In the genomic region with DNA sequence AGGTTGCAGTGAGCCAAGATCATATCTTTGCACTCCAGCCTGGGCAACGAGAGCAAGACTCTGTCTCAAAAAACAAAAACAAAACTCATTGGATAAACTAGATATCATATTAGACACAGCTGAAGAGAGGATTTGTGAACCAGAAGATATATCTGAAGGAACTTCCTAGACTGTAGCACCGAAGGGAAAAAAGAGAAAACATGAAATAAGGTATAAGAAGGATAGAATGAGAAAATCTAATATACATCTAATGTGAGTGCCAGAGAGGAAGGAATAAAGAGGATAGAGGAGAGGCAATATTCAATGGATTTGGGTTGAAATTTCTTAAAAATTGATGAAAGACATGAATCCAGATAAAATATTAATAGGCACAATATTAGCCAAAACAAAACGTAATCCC, we compare ENCODE assay signal across 29 cellular contexts. TPM values are rescaled to one million over a fixed set of nuclear protein-coding genes. Genes with fewer than 3 reads are reported as not detected.
"Had no signal": no experiment of that assay in that cellular context is flagged by ENCODE, and none has a peak within 500 bp of the region (broad histone marks: within the 10 kb centered on the region; RNA-seq: fewer than 3 reads in every experiment).

No MANE protein-coding gene starts in this region.

- H3K27me3 ChIP-seq: dorsolateral prefrontal cortex, esophagus squamous epithelium, gastrocnemius medialis, heart right ventricle, left lung had no signal

- H3K27ac Mint-ChIP-seq: mesothelial cell of epicardium had no signal

- H3K4me1 ChIP-seq: gastrocnemius medialis, heart right ventricle, left lung, lower lobe of right lung had no signal

- H3K36me3 ChIP-seq: esophagus squamous epithelium, gastrocnemius medialis, heart right ventricle, left lung, lower lobe of right lung had no signal

- H3K4me3 ChIP-seq: coronary artery, dorsolateral prefrontal cortex, esophagus squamous epithelium, gastrocnemius medialis, heart right ventricle, left lung, lower lobe of right lung, mucosa of descending colon had no signal

- DNase-seq: dermis blood vessel endothelial cell; dorsolateral prefrontal cortex; effector CD4-positive, alpha-beta T cell; effector memory CD4-positive, alpha-beta T cell; erythroblast; esophagus squamous epithelium; foreskin fibroblast; foreskin melanocyte; gastrocnemius medialis; glutamatergic neuron; head of caudate nucleus; heart right ventricle; hippocampal formation; left cardiac atrium; left lung; left ventricle myocardium superior; lower lobe of right lung; mesenchymal stem cell; mucosa of descending colon had no signal

- H3K4me3 Mint-ChIP-seq: mesothelial cell of epicardium had no signal

- H3K27ac ChIP-seq: coronary artery, dorsolateral prefrontal cortex, epithelial cell of prostate, esophagus squamous epithelium, gastrocnemius medialis, heart right ventricle, left lung, lower lobe of right lung had no signal

- H3K9me3 ChIP-seq: esophagus squamous epithelium, gastrocnemius medialis, mucosa of descending colon had no signal

- ATAC-seq: esophagus mucosa, gastrocnemius medialis, heart right ventricle, left cardiac atrium, left lung, left ventricle myocardium superior, lower lobe of right lung, mucosa of descending colon had no signal

- H3K4me1 Mint-ChIP-seq: mesothelial cell of epicardium had no signal

RNA-seq across cellular contexts. Expression of a gene that starts 22.5 kb away (rescaled TPM):
- total RNA-seq: dermis blood vessel endothelial cell, dorsolateral prefrontal cortex, esophagus mucosa, esophagus squamous epithelium, gastrocnemius medialis, glomerular endothelial cell, heart right ventricle, kidney epithelial cell, left cardiac atrium, left lung, left ventricle myocardium superior, lower lobe of right lung, lung microvascular endothelial cell, mesenteric fat pad, mesothelial cell of epicardium, mucosa of descending colon, myocyte had no signal
- polyA plus RNA-seq: heart right ventricle, keratinocyte had no signal
